ENCODE assay signal across 17 cellular contexts in genomic region chr12:6093764-6094163, GRCh38. TPM values are rescaled to one million over a fixed set of nuclear protein-coding genes. Genes with fewer than 3 reads are reported as not detected.
DNase-seq lines count a peak whose midpoint lies in the region; ATAC-seq and TF ChIP-seq lines count a peak whose summit lies in the region.
"Had no signal": no experiment of that assay in that cellular context is flagged by ENCODE, and none has a peak within 500 bp of the region (broad histone marks: within the 10 kb centered on the region; RNA-seq: fewer than 3 reads in every experiment).

No MANE protein-coding gene starts in this region.

- ATAC-seq in left lung (peak; percentile 67), GM18505 (IDR thresholded peaks at IDR 0.05; ENCODE audit: unreplicated experiment) (no peak)
- ATAC-seq: activated naive CD4-positive, alpha-beta T cell treated with anti-CD3 and anti-CD28 coated beads, Interleukin-2, amount 50 U/mL, for 72 hours; T-helper 17 cell had no signal

- TF ChIP-seq POLR2A in adrenal gland (IDR thresholded peaks at IDR 0.05): no peak
- TF ChIP-seq POLR2A in GM18505 (IDR thresholded peaks at IDR 0.05; ENCODE audit: borderline replicate concordance, extremely low read depth, insufficient read depth, insufficient read length): no peak

- TF ChIP-seq RAD21 in Ishikawa (IDR thresholded peaks at IDR 0.05; ENCODE audit: low read depth): no peak

- TF ChIP-seq CTCF in adrenal gland (IDR thresholded peaks at IDR 0.05) (no peak), left lung (IDR thresholded peaks at IDR 0.05) (no peak), tibial artery (IDR thresholded peaks at IDR 0.05) (no peak)

- H3K27me3 ChIP-seq in adrenal gland (no peaks in the 10 kb centered on the region), left lung (no peaks in the 10 kb centered on the region), tibial artery (no peaks in the 10 kb centered on the region)

- peak in 6 of 7 donors; percentile 39 to 62 (median 54) for DNase-seq in adrenal gland
- DNase-seq in left lung: no peak
- DNase-seq in tibial artery: peak in 1 of 2 donors; percentile 65
- DNase-seq in stimulated activated CD4-positive, alpha-beta T cell treated with anti-CD3 and anti-CD28 coated beads, Interleukin-12 subunit alpha, Interleukin-12 subunit beta, amount 100 ng/mL, for 4 hours: no peak
- DNase-seq in COR-L47 (lab: John Stamatoyannopoulos, UW): no peak
- DNase-seq: activated CD8-positive, alpha-beta memory T cell treated with anti-CD3 and anti-CD28 coated beads for 24 hours; DMS53; dorsolateral prefrontal cortex; NCI-H1092 treated with DMSO at 0.1 percent for 48 hours; NCI-H82; right cardiac atrium; T-helper 17 cell had no signal

- H3K27ac ChIP-seq in adrenal gland (peak overlapping the region in 4 of 5 donors; percentile 4 to 66 (median 41)), left lung (peak overlapping the region; percentile 57 to 69), tibial artery (peak overlapping the region; percentile 9 to 71)
- H3K27ac ChIP-seq: dorsolateral prefrontal cortex, HL-60 had no signal

- whole genome bisulfite sequencing in adrenal gland, 4 donors: 64 to 89% (median 84%) methylated on average over 2 of the region's 2 CpGs

- H3K36me3 ChIP-seq in adrenal gland (replicated peaks in 1 of 2): no peaks in the 10 kb centered on the region
- H3K36me3 ChIP-seq in left lung: no peaks in the 10 kb centered on the region
- H3K36me3 ChIP-seq in tibial artery: no peaks in the 10 kb centered on the region

- TF ChIP-seq EP300 in Ishikawa (IDR thresholded peaks at IDR 0.05; ENCODE audit: borderline replicate concordance): no peak

- H3K4me1 ChIP-seq in adrenal gland (replicated peaks in 1 of 2) (peaks cover 5 to 19% of the 10 kb centered on the region in 2 donors), left lung (peaks cover 10 to 36% of the 10 kb centered on the region in 2 donors), tibial artery (peaks cover 0 to 21% (median 14%) of the 10 kb centered on the region in 4 donors)

- H3K9me3 ChIP-seq in adrenal gland (replicated peaks in 1 of 3) (no peaks in the 10 kb centered on the region), left lung (no peaks in the 10 kb centered on the region), tibial artery (no peaks in the 10 kb centered on the region)
- H3K9me3 ChIP-seq: mucosa of descending colon had no signal

- no peak overlapping the region for H3K4me3 ChIP-seq in adrenal gland
- no peak overlapping the region for H3K4me3 ChIP-seq in left lung
- H3K4me3 ChIP-seq in tibial artery: no peak overlapping the region
- H3K4me3 ChIP-seq: dorsolateral prefrontal cortex, mucosa of descending colon had no signal

- intact Hi-C loops in adrenal gland (cut with DNase I) (no loop called here), left lung (cut with DNase I) (no loop called here), tibial artery (cut with DNase I; ENCODE audit: low total_unique reads) (no loop called here)

TF ChIP-seq in Ishikawa, 13 proteins besides CTCF, POLR2A, EP300 and RAD21:
- peak; percentile 89 for TF ChIP-seq USF1 (IDR thresholded peaks at IDR 0.05)
- 0 out of 2 replicates have a peak, but pooled peaks have one; percentile 5 for TF ChIP-seq TEAD4 (IDR thresholded peaks at IDR 0.05)
- no peak for TF ChIP-seq EGR1 (IDR thresholded peaks at IDR 0.05)
- TF ChIP-seq MAX (IDR thresholded peaks at IDR 0.05): peak; percentile 45; the same call in 1 of the 2 replicates

RNA-seq across cellular contexts. Expression of gene VWF, which starts 30.7 kb away (rescaled TPM):
- total RNA-seq in adrenal gland (10 to 100 TPM; 19.9 to 60.1 (median 46.3) TPM), left lung (100 to 1,000 TPM; 254 to 401 TPM)
- polyA plus RNA-seq in adrenal gland: 10 to 100 TPM in 2 of 3 donors, 1 to 10 TPM in 1; 7.8 to 38.4 (median 10.5) TPM

Comparison
In these comparisons a context has a peak if more than half of its experiments do, and no peak if none do; other contexts are left out.
1. DNase-seq: peak in adrenal gland (6 of 7); none in left lung (0 of 2), stimulated activated CD4-positive, alpha-beta T cell treated with anti-CD3 and anti-CD28 coated beads, Interleukin-12 subunit alpha, Interleukin-12 subunit beta, amount 100 ng/mL, for 4 hours (single experiment) and COR-L47 (single experiment).
2. RNA of gene VWF, which starts 30.7 kb away (total RNA-seq): 254 to 401 TPM in left lung; 19.9 to 60.1 TPM in adrenal gland; every median in the first group is over 4 times any median in the second.
3. Peak in every context shown above with its lines, with median percentiles within 50 percentile points of each other: H3K27ac ChIP-seq.